ENCODE assay signal across 8 cellular contexts in genomic region chr19:8252922-8253589, GRCh38. TPM values are rescaled to one million over a fixed set of nuclear protein-coding genes. Genes with fewer than 3 reads are reported as not detected.
DNase-seq lines count a peak whose midpoint lies in the region; ATAC-seq, FAIRE-seq and TF ChIP-seq lines count a peak whose summit lies in the region.

No MANE protein-coding gene starts in this region.

- intact Hi-C loops in Caco-2 (cut with micrococcal nuclease; ENCODE audit: unreplicated experiment) (loop anchor here (1.0 kb wide), 2 partner anchors 95 to 310 kb away; partner anchors contain the start of gene TIMM44), OCI-LY7 (cut with micrococcal nuclease; ENCODE audit: unreplicated experiment) (loop anchor here (1.0 kb wide), 2 partner anchors 95 to 309 kb away; no protein-coding TSS in a partner anchor), endothelial cell of umbilical vein (cut with micrococcal nuclease) (loop anchor here (1.0 kb wide), 5 partner anchors 95 to 400 kb away; no protein-coding TSS in a partner anchor)

- H2AFZ ChIP-seq in OCI-LY7 (ENCODE audit: low read length) (no peak overlapping the region), endothelial cell of umbilical vein (ENCODE audit: low read depth, low read length) (no peak overlapping the region)

- no peaks in the 10 kb centered on the region for H3K9me1 ChIP-seq in endothelial cell of umbilical vein (replicated peaks; ENCODE audit: control insufficient read depth, extremely low read depth, insufficient read depth, low read length)

- peaks cover 6% of the 10 kb centered on the region for H3K9me3 Mint-ChIP-seq in Caco-2 (ENCODE audit: unreplicated experiment)

- H3K79me2 ChIP-seq in OCI-LY7 (ENCODE audit: insufficient read depth, low read depth, low read length) (no peaks in the 10 kb centered on the region), endothelial cell of umbilical vein (ENCODE audit: control insufficient read depth, insufficient read depth, low read length) (no peaks in the 10 kb centered on the region)

- no peaks in the 10 kb centered on the region for H3K4me1 Mint-ChIP-seq in Caco-2 (ENCODE audit: low read depth, unreplicated experiment)

- peak; percentile 90 for FAIRE-seq in endothelial cell of umbilical vein (lab: Jason Lieb, UNC)

- H3K9me3 ChIP-seq in Caco-2 (no peaks in the 10 kb centered on the region), OCI-LY7 (ENCODE audit: low read length) (no peaks in the 10 kb centered on the region), endothelial cell of umbilical vein (replicated peaks; ENCODE audit: control insufficient read depth, insufficient read depth, low read length) (no peaks in the 10 kb centered on the region)

- ATAC-seq in HG02981 (IDR thresholded peaks at IDR 0.05; ENCODE audit: unreplicated experiment), result no peak

- TF ChIP-seq CTCF in Caco-2 (IDR thresholded peaks at IDR 0.05; ENCODE audit: insufficient read depth in 1 of 2, low read depth in 1 of 2, low read length in 1 of 2, severe bottlenecking in 1 of 2, unreplicated experiment in 1 of 2), result peak; percentile 85 to 93
- TF ChIP-seq CTCF in OCI-LY7 (conservative IDR thresholded peaks at IDR 0.05; ENCODE audit: low read length), result peak; percentile 97
- TF ChIP-seq CTCF in endothelial cell of umbilical vein (IDR thresholded peaks at IDR 0.05; ENCODE audit: extremely low read depth in 1 of 2, insufficient read depth in 1 of 2, low read depth in 1 of 2, low read length in 2 of 2), result peak; percentile 88 to 91

- H3K27ac ChIP-seq in OCI-LY7 (ENCODE audit: low read depth, low read length, poor library complexity, severe bottlenecking), result no peak overlapping the region
- H3K27ac ChIP-seq in endothelial cell of umbilical vein (ENCODE audit: insufficient read depth, low read depth, low read length), result no peak overlapping the region

- H3K36me3 Mint-ChIP-seq in Caco-2 (ENCODE audit: insufficient read depth, unreplicated experiment), result peaks cover 39% of the 10 kb centered on the region

- POLR2A ChIA-PET in Caco-2 (lab: Charles Lee) (no interaction called here), OCI-LY7 (lab: Charles Lee) (interaction anchor here (0.6 kb wide), 1 partner anchor 61 kb away, joined by 4 read pairs; no protein-coding TSS in a partner anchor), endothelial cell of umbilical vein (lab: Charles Lee) (interaction anchor here (0.6 kb wide), 1 partner anchor 309 kb away, joined by 6 read pairs; no protein-coding TSS in a partner anchor)

- H3K27me3 Mint-ChIP-seq in Caco-2 (ENCODE audit: insufficient read depth, unreplicated experiment), result no peaks in the 10 kb centered on the region

- DNase-seq in Caco-2 (peak; percentile 78 to 88), HT-29 (ENCODE audit: low spot score) (peak; percentile 71), OCI-LY7 (ENCODE audit: low spot score) (peak; percentile 84), endothelial cell of umbilical vein (ENCODE audit: low read depth, low spot score) (peak; percentile 69), mucosa of gallbladder (ENCODE audit: low spot score) (peak; percentile 80)
- peak; percentile 87 for DNase-seq in activated CD8-positive, alpha-beta memory T cell treated with anti-CD3 and anti-CD28 coated beads, Interleukin-2, amount 50 U/mL, for 4 hours
- peak; percentile 60 to 77 for DNase-seq in stimulated activated CD8-positive, alpha-beta memory T cell treated with anti-CD3 and anti-CD28 coated beads, Interleukin-7, amount 100 ng/mL, for 1 hour (ENCODE audit: low read depth in 2 of 2)

- dilution Hi-C loops in endothelial cell of umbilical vein (cut with MboI; ENCODE audit: extremely low pct_ligation_motif_present, low sequenced_read_pairs), result no loop called here

- H3K4me1 ChIP-seq in Caco-2, result no peaks in the 10 kb centered on the region
- H3K4me1 ChIP-seq in OCI-LY7 (ENCODE audit: insufficient read depth, low read length, poor library complexity, severe bottlenecking), result no peaks in the 10 kb centered on the region
- no peaks in the 10 kb centered on the region for H3K4me1 ChIP-seq in endothelial cell of umbilical vein (ENCODE audit: control insufficient read depth, extremely low read depth, insufficient read depth, low read length)

- no peak overlapping the region for H3K27ac Mint-ChIP-seq in Caco-2 (ENCODE audit: unreplicated experiment)

- H3K9ac ChIP-seq in endothelial cell of umbilical vein (replicated peaks; ENCODE audit: extremely low read depth, insufficient read depth, low read length), result no peak overlapping the region

- no peak for TF ChIP-seq POLR2A in endothelial cell of umbilical vein (IDR thresholded peaks at IDR 0.05; ENCODE audit: low read depth, low read length)

- CTCF ChIA-PET in Caco-2 (lab: Charles Lee), result interaction anchor here (2.2 kb wide), 1 partner anchor 94 kb away, joined by 9 read pairs; no protein-coding TSS in a partner anchor
- CTCF ChIA-PET in OCI-LY7 (lab: Charles Lee; ENCODE audit: unreplicated experiment), result interaction anchor here (0.6 kb wide), 2 partner anchors 174 to 192 kb away, joined by 4 to 5 read pairs; no protein-coding TSS in a partner anchor
- CTCF ChIA-PET in endothelial cell of umbilical vein (lab: Charles Lee), result interaction anchor here (0.6 to 9.2 kb wide), 15 partner anchors 10 to 684 kb away, joined by 3 to 117 read pairs (median 3); partner anchors contain the start of gene TIMM44

- H3K4me3 ChIP-seq in Caco-2 (ENCODE audit: low read depth, low read length) (no peak overlapping the region), OCI-LY7 (ENCODE audit: low read depth, low read length, poor library complexity, severe bottlenecking) (no peak overlapping the region), endothelial cell of umbilical vein (replicated peaks in 1 of 3; ENCODE audit: insufficient read depth in 1 of 3, low read depth in 1 of 3, low read length in 3 of 3) (no peak overlapping the region)

- H4K20me1 ChIP-seq in OCI-LY7 (ENCODE audit: insufficient read depth, low read length) (no peaks in the 10 kb centered on the region), endothelial cell of umbilical vein (replicated peaks; ENCODE audit: control insufficient read depth, extremely low read depth, insufficient read depth, low read length) (no peaks in the 10 kb centered on the region)

- no TSS peak for BruUV-seq in Caco-2 (replicated peaks; lab: Mats Ljungman, UMichigan)
- no TSS peak for BruUV-seq in OCI-LY7 (replicated peaks; lab: Mats Ljungman, UMichigan)
- BruUV-seq in endothelial cell of umbilical vein (replicated peaks; lab: Mats Ljungman, UMichigan), result no TSS peak

- no peaks in the 10 kb centered on the region for H3K27me3 ChIP-seq in Caco-2 (replicated peaks; ENCODE audit: control insufficient read depth, insufficient read depth, low read length)
- no peaks in the 10 kb centered on the region for H3K27me3 ChIP-seq in endothelial cell of umbilical vein (ENCODE audit: control insufficient read depth in 2 of 2, insufficient read depth in 2 of 2, low read length in 2 of 2)

- H3K4me3 Mint-ChIP-seq in Caco-2 (ENCODE audit: unreplicated experiment), result no peak overlapping the region

- H3K4me2 ChIP-seq in OCI-LY7 (ENCODE audit: low read length) (no peak overlapping the region), endothelial cell of umbilical vein (ENCODE audit: insufficient read depth, low read length) (no peak overlapping the region)

- no peaks in the 10 kb centered on the region for H3K9me2 ChIP-seq in OCI-LY7 (ENCODE audit: insufficient read depth, low read length)

- H3K36me3 ChIP-seq in Caco-2 (ENCODE audit: control insufficient read depth, insufficient read depth, low read length) (no peaks in the 10 kb centered on the region; the same call in 1 of the 2 replicates), OCI-LY7 (ENCODE audit: insufficient read depth, low read length) (peaks cover 30% of the 10 kb centered on the region), endothelial cell of umbilical vein (ENCODE audit: control insufficient read depth in 2 of 2, extremely low read depth in 1 of 2, insufficient read depth in 2 of 2, low read length in 2 of 2) (no peaks in the 10 kb centered on the region)

TF ChIP-seq in endothelial cell of umbilical vein, 7 proteins besides CTCF, POLR2A, EP300 and RAD21:
- TF ChIP-seq MAX (IDR thresholded peaks at IDR 0.05; ENCODE audit: insufficient read depth, insufficient read length) (peak; percentile 10), EZH2 (IDR thresholded peaks at IDR 0.05; ENCODE audit: borderline replicate concordance, low read depth, low read length, severe bottlenecking) (no peak), GATA2 (IDR thresholded peaks at IDR 0.05; ENCODE audit: insufficient read depth, insufficient read length, low read depth, low read length) (no peak), MYC (IDR thresholded peaks at IDR 0.05; ENCODE audit: low read depth, low read length) (no peak)

RNA-seq across cellular contexts. Expression of gene CERS4, which starts 43.9 kb away (rescaled TPM):
- 56.8 and 66.9 TPM in 2 replicates for total RNA-seq in Caco-2 (2022)
- not detected in 2 replicates for total RNA-seq in HT-29 (2014; rRNA removed; shearing (Covaris generic))
- 54.9 and 61.8 TPM in 2 replicates for total RNA-seq in OCI-LY7 (2014; rRNA removed; shearing (Covaris generic))
- 36.8 and 37.7 TPM in 2 replicates for total RNA-seq in OCI-LY7 (2022)
- 2.5 and 4.9 TPM in 2 replicates for total RNA-seq in endothelial cell of umbilical vein
- 7.7 and 9.9 TPM in 2 replicates for polyA plus RNA-seq in endothelial cell of umbilical vein
- 3.2 and 4.5 TPM in 2 replicates for polyA plus RNA-seq in endothelial cell of umbilical vein (2011; cell fraction: cytosol; rRNA removed)
- polyA plus RNA-seq in endothelial cell of umbilical vein (2011; cell fraction: nucleus; rRNA removed), result 2.1 and 2.2 TPM in 2 replicates
- 1.8 and 3.3 TPM in 2 replicates for polyA plus RNA-seq in endothelial cell of umbilical vein (2012)
- polyA minus RNA-seq in endothelial cell of umbilical vein, result 4.6 and 6.2 TPM in 2 replicates
- not detected for polyA minus RNA-seq in endothelial cell of umbilical vein (2011; cell fraction: cytosol; rRNA and poly(A)+ RNA removed)
- polyA minus RNA-seq in endothelial cell of umbilical vein (2011; cell fraction: nucleus; rRNA and poly(A)+ RNA removed), result 0.67 and 1.6 TPM in 2 replicates
- total RNA-seq in mucosa of gallbladder, result 20.7 TPM

RNA-seq across cellular contexts. Expression of gene CD320, which starts 55.1 kb away (rescaled TPM):
- total RNA-seq in Caco-2 (2022) (81.0 and 87.7 TPM in 2 replicates), OCI-LY7 (2022) (35.9 and 39.1 TPM in 2 replicates), endothelial cell of umbilical vein (84.9 and 86.7 TPM in 2 replicates), mucosa of gallbladder (52.2 TPM)
- 113 and 120 TPM in 2 replicates for total RNA-seq in HT-29 (2014; rRNA removed; shearing (Covaris generic))
- 39.0 and 49.2 TPM in 2 replicates for total RNA-seq in OCI-LY7 (2014; rRNA removed; shearing (Covaris generic))
- 190 and 255 TPM in 2 replicates for polyA plus RNA-seq in endothelial cell of umbilical vein
- 119 and 129 TPM in 2 replicates for polyA plus RNA-seq in endothelial cell of umbilical vein (2011; cell fraction: cytosol; rRNA removed)
- polyA plus RNA-seq in endothelial cell of umbilical vein (2011; cell fraction: nucleus; rRNA removed), result 45.1 and 52.5 TPM in 2 replicates
- 52.9 and 57.1 TPM in 2 replicates for polyA plus RNA-seq in endothelial cell of umbilical vein (2012)
- 23.9 and 30.9 TPM in 2 replicates for polyA minus RNA-seq in endothelial cell of umbilical vein
- 48.5 TPM for polyA minus RNA-seq in endothelial cell of umbilical vein (2011; cell fraction: cytosol; rRNA and poly(A)+ RNA removed)
- 7.3 and 9.9 TPM in 2 replicates for polyA minus RNA-seq in endothelial cell of umbilical vein (2011; cell fraction: nucleus; rRNA and poly(A)+ RNA removed)
